ENCODE assay signal across 11 cellular contexts in genomic region chr5:126884269-126884819, GRCh38.
DNase-seq lines count a peak whose midpoint lies in the region; ATAC-seq and TF ChIP-seq lines count a peak whose summit lies in the region.
"Had no signal": no experiment of that assay in that cellular context is flagged by ENCODE, and none has a peak within 500 bp of the region (broad histone marks: within the 10 kb centered on the region; RNA-seq: fewer than 3 reads in every experiment).

No MANE protein-coding gene starts in this region.

- peaks cover 2% of the 10 kb centered on the region for H3K4me1 ChIP-seq in RWPE2 (ENCODE audit: insufficient read depth, poor library complexity, severe bottlenecking)
- H3K4me1 ChIP-seq: esophagus muscularis mucosa had no signal

- DNase-seq in GM04504 (ENCODE audit: low read depth) (peak; percentile 69), RWPE2 (ENCODE audit: low spot score) (no peak), fibroblast of gingiva (ENCODE audit: low read depth) (peak; percentile 54), retinal pigment epithelial cell (ENCODE audit: low read depth) (peak; percentile 56), activated gamma-delta T cell treated with Interleukin-2 at 50 U/mL for 16 hours (no peak), NCI-H2107 treated with DMSO at 0.1 percent for 48 hours (lab: John Stamatoyannopoulos, UW; ENCODE audit: unreplicated experiment) (no peak), cerebellar cortex (ENCODE audit: low spot score) (no peak)
- DNase-seq: activated effector memory CD4-positive, alpha-beta T cell treated with anti-CD3 and anti-CD28 coated beads, Interleukin-2, amount 50 U/mL, for 16 hours; naive thymus-derived CD8-positive, alpha-beta T cell had no signal

- no peak overlapping the region for H3K27ac ChIP-seq in RWPE2 (ENCODE audit: poor library complexity, severe bottlenecking)
- H3K27ac ChIP-seq: esophagus muscularis mucosa had no signal

- H3K4me3 ChIP-seq in RWPE2 (ENCODE audit: severe bottlenecking): no peak overlapping the region
- H3K4me3 ChIP-seq in retinal pigment epithelial cell (ENCODE audit: low read length): no peak overlapping the region
- H3K4me3 ChIP-seq: esophagus muscularis mucosa had no signal

- no peaks in the 10 kb centered on the region for H3K9me3 ChIP-seq in RWPE2 (ENCODE audit: severe bottlenecking)
- H3K9me3 ChIP-seq: esophagus muscularis mucosa had no signal

- H3K27me3 ChIP-seq in RWPE2 (ENCODE audit: insufficient read depth, poor library complexity, severe bottlenecking): no peaks in the 10 kb centered on the region

- TF ChIP-seq CTCF in RWPE2 (IDR thresholded peaks at IDR 0.05; ENCODE audit: poor library complexity, severe bottlenecking) (no peak), retinal pigment epithelial cell (conservative IDR thresholded peaks at IDR 0.05; ENCODE audit: low read depth, low read length) (no peak)

- peak; percentile 97 for ATAC-seq in RWPE2 (ENCODE audit: low read depth)
- no peak for ATAC-seq in HG03135 (IDR thresholded peaks at IDR 0.05; ENCODE audit: unreplicated experiment)
- ATAC-seq: naive thymus-derived CD8-positive, alpha-beta T cell had no signal

- H3K36me3 ChIP-seq in RWPE2 (ENCODE audit: low read depth): no peaks in the 10 kb centered on the region
- H3K36me3 ChIP-seq: esophagus muscularis mucosa had no signal

Comparison
In these comparisons a context has a peak if more than half of its experiments do, and no peak if none do; other contexts are left out.
1. DNase-seq: peak in GM04504 (single experiment), fibroblast of gingiva (single experiment) and retinal pigment epithelial cell (single experiment); none in RWPE2 (single experiment), activated gamma-delta T cell treated with Interleukin-2 at 50 U/mL for 16 hours (single experiment), NCI-H2107 treated with DMSO at 0.1 percent for 48 hours (single experiment) and cerebellar cortex (single experiment).